In the genomic region with DNA sequence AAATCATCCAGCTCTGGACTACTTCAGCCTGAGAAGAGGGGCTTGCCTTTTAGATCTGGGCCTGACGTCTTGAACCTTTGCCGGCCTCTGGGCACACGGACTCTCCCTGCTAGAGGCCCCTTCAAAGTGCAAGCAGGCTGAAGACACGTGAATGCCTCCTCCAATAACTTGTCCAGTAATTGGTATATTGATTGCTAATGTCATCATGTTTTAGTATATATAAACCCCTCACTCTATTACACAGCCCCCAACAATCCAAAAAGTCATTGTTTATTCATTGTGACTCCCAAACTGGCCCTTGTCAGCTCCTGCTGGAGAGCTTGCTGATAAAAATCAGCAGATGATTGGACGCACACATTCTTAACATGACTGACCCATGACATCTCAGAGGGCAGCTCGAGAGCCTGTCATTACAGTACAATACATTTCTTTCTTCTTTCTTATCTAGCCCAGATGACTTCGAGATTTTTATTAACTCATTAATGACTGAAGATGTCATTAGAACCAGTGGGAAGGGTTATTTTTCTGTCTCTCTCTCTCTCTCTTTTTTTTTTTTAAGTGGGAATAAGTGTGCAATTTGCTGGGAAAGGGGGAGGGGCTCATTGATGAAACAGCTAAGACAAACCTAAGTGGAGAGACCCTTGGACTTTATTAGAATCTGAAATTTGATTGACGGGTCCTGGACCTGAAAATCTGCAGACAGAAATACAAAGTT, we compare ENCODE assay signal across 1 cellular context.
TF ChIP-seq lines count a peak whose summit lies in the region.

No MANE protein-coding gene starts in this region.

TF ChIP-seq in GM23338, 12 proteins besides CTCF, POLR2A, EP300 and RAD21 (continued from another document):
- TF ChIP-seq, protein P1, sequence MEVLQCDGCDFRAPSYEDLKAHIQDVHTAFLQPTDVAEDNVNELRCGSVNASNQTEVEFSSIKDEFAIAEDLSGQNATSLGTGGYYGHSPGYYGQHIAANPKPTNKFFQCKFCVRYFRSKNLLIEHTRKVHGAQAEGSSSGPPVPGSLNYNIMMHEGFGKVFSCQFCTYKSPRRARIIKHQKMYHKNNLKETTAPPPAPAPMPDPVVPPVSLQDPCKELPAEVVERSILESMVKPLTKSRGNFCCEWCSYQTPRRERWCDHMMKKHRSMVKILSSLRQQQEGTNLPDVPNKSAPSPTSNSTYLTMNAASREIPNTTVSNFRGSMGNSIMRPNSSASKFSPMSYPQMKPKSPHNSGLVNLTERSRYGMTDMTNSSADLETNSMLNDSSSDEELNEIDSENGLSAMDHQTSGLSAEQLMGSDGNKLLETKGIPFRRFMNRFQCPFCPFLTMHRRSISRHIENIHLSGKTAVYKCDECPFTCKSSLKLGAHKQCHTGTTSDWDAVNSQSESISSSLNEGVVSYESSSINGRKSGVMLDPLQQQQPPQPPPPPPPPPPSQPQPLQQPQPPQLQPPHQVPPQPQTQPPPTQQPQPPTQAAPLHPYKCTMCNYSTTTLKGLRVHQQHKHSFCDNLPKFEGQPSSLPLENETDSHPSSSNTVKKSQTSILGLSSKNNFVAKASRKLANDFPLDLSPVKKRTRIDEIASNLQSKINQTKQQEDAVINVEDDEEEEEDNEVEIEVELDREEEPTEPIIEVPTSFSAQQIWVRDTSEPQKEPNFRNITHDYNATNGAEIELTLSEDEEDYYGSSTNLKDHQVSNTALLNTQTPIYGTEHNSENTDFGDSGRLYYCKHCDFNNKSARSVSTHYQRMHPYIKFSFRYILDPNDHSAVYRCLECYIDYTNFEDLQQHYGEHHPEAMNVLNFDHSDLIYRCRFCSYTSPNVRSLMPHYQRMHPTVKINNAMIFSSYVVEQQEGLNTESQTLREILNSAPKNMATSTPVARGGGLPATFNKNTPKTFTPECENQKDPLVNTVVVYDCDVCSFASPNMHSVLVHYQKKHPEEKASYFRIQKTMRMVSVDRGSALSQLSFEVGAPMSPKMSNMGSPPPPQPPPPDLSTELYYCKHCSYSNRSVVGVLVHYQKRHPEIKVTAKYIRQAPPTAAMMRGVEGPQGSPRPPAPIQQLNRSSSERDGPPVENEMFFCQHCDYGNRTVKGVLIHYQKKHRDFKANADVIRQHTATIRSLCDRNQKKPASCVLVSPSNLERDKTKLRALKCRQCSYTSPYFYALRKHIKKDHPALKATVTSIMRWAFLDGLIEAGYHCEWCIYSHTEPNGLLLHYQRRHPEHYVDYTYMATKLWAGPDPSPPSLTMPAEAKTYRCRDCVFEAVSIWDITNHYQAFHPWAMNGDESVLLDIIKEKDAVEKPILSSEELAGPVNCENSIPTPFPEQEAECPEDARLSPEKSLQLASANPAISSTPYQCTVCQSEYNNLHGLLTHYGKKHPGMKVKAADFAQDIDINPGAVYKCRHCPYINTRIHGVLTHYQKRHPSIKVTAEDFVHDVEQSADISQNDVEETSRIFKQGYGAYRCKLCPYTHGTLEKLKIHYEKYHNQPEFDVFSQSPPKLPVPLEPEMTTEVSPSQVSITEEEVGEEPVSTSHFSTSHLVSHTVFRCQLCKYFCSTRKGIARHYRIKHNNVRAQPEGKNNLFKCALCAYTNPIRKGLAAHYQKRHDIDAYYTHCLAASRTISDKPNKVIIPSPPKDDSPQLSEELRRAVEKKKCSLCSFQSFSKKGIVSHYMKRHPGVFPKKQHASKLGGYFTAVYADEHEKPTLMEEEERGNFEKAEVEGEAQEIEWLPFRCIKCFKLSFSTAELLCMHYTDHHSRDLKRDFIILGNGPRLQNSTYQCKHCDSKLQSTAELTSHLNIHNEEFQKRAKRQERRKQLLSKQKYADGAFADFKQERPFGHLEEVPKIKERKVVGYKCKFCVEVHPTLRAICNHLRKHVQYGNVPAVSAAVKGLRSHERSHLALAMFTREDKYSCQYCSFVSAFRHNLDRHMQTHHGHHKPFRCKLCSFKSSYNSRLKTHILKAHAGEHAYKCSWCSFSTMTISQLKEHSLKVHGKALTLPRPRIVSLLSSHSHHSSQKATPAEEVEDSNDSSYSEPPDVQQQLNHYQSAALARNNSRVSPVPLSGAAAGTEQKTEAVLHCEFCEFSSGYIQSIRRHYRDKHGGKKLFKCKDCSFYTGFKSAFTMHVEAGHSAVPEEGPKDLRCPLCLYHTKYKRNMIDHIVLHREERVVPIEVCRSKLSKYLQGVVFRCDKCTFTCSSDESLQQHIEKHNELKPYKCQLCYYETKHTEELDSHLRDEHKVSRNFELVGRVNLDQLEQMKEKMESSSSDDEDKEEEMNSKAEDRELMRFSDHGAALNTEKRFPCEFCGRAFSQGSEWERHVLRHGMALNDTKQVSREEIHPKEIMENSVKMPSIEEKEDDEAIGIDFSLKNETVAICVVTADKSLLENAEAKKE (CRISPR knock-in tag; IDR thresholded peaks at IDR 0.05): no peak
- TF ChIP-seq, protein P2, sequence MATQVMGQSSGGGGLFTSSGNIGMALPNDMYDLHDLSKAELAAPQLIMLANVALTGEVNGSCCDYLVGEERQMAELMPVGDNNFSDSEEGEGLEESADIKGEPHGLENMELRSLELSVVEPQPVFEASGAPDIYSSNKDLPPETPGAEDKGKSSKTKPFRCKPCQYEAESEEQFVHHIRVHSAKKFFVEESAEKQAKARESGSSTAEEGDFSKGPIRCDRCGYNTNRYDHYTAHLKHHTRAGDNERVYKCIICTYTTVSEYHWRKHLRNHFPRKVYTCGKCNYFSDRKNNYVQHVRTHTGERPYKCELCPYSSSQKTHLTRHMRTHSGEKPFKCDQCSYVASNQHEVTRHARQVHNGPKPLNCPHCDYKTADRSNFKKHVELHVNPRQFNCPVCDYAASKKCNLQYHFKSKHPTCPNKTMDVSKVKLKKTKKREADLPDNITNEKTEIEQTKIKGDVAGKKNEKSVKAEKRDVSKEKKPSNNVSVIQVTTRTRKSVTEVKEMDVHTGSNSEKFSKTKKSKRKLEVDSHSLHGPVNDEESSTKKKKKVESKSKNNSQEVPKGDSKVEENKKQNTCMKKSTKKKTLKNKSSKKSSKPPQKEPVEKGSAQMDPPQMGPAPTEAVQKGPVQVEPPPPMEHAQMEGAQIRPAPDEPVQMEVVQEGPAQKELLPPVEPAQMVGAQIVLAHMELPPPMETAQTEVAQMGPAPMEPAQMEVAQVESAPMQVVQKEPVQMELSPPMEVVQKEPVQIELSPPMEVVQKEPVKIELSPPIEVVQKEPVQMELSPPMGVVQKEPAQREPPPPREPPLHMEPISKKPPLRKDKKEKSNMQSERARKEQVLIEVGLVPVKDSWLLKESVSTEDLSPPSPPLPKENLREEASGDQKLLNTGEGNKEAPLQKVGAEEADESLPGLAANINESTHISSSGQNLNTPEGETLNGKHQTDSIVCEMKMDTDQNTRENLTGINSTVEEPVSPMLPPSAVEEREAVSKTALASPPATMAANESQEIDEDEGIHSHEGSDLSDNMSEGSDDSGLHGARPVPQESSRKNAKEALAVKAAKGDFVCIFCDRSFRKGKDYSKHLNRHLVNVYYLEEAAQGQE (IDR thresholded peaks at IDR 0.05; ENCODE audit: unreplicated experiment): no peak
- TF ChIP-seq, protein P3, sequence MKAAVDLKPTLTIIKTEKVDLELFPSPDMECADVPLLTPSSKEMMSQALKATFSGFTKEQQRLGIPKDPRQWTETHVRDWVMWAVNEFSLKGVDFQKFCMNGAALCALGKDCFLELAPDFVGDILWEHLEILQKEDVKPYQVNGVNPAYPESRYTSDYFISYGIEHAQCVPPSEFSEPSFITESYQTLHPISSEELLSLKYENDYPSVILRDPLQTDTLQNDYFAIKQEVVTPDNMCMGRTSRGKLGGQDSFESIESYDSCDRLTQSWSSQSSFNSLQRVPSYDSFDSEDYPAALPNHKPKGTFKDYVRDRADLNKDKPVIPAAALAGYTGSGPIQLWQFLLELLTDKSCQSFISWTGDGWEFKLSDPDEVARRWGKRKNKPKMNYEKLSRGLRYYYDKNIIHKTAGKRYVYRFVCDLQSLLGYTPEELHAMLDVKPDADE (IDR thresholded peaks at IDR 0.05): no peak
- TF ChIP-seq EZH2phosphoT487 (IDR thresholded peaks at IDR 0.05; ENCODE audit: unreplicated experiment): no peak
- TF ChIP-seq ZNF114 (CRISPR knock-in tag; IDR thresholded peaks at IDR 0.05): no peak
- TF ChIP-seq ZNF331 (CRISPR knock-in tag; IDR thresholded peaks at IDR 0.05; ENCODE audit: low read depth): no peak
- TF ChIP-seq CREB1 (CRISPR knock-in tag; IDR thresholded peaks at IDR 0.05; ENCODE audit: low read depth): no peak
- TF ChIP-seq EZH2 (IDR thresholded peaks at IDR 0.05; ENCODE audit: low read depth, unreplicated experiment): no peak
- no peak for TF ChIP-seq JUNB (IDR thresholded peaks at IDR 0.05; ENCODE audit: unreplicated experiment)
- TF ChIP-seq NANOG (IDR thresholded peaks at IDR 0.05; ENCODE audit: borderline replicate concordance): no peak
- TF ChIP-seq POLR2AphosphoS5 (IDR thresholded peaks at IDR 0.05; ENCODE audit: low read depth): no peak
